Comparison of ENCODE assay signal across 8 cellular contexts in genomic region chrX:63350979-63351616, GRCh38. TPM values are rescaled to one million over a fixed set of nuclear protein-coding genes. Genes with fewer than 3 reads are reported as not detected.
DNase-seq lines count a peak whose midpoint lies in the region; ATAC-seq and TF ChIP-seq lines count a peak whose summit lies in the region.

Gene SPIN4, minus strand, starts transcription at chrX:63351332. Its CDS starts 513 bp downstream, at chrX:63350819.

- no peaks in the 10 kb centered on the region for H3K27me3 ChIP-seq in lower lobe of right lung (ENCODE audit: low read depth)

- H3K4me3 Mint-ChIP-seq in CD14-positive monocyte: peak within 1 kb of the TSS; percentile 91 to 95
- H3K4me3 Mint-ChIP-seq in activated CD4-positive, alpha-beta memory T cell treated with anti-CD3 and anti-CD28 coated beads for 36 hours: peak within 1 kb of the TSS; percentile 86

- CTCF ChIA-PET in activated CD4-positive, alpha-beta memory T cell treated with anti-CD3 and anti-CD28 coated beads for 36 hours (lab: Charles Lee): no interaction called here

- peaks cover 0 to 12% (median 3%) of the 10 kb centered on the region in 7 donors for H3K9me3 Mint-ChIP-seq in CD14-positive monocyte
- H3K9me3 Mint-ChIP-seq in activated CD4-positive, alpha-beta memory T cell treated with anti-CD3 and anti-CD28 coated beads for 36 hours: no peaks in the 10 kb centered on the region

- peaks cover 0 to 4% (median 0%) of the 10 kb centered on the region in 3 donors for H3K27me3 Mint-ChIP-seq in CD14-positive monocyte (ENCODE audit: low read depth in 3 of 3)
- no peaks in the 10 kb centered on the region for H3K27me3 Mint-ChIP-seq in activated CD4-positive, alpha-beta memory T cell treated with anti-CD3 and anti-CD28 coated beads for 36 hours

- TF ChIP-seq CTCF in CD14-positive monocyte (IDR thresholded peaks at IDR 0.05): no peak
- TF ChIP-seq CTCF in lower lobe of right lung (IDR thresholded peaks at IDR 0.05): no peak

- H3K36me3 Mint-ChIP-seq in CD14-positive monocyte: no peaks in the 10 kb centered on the region
- no peaks in the 10 kb centered on the region for H3K36me3 Mint-ChIP-seq in activated CD4-positive, alpha-beta memory T cell treated with anti-CD3 and anti-CD28 coated beads for 36 hours

- peaks cover 16% of the 10 kb centered on the region for H3K4me1 Mint-ChIP-seq in CD14-positive monocyte
- peaks cover 10% of the 10 kb centered on the region for H3K4me1 Mint-ChIP-seq in activated CD4-positive, alpha-beta memory T cell treated with anti-CD3 and anti-CD28 coated beads for 36 hours (ENCODE audit: low read depth)

- peak within 1 kb of the TSS; percentile 82 to 92 (median 86) for H3K27ac Mint-ChIP-seq in CD14-positive monocyte
- H3K27ac Mint-ChIP-seq in activated CD4-positive, alpha-beta memory T cell treated with anti-CD3 and anti-CD28 coated beads for 36 hours: peak within 1 kb of the TSS; percentile 23

- no peaks in the 10 kb centered on the region for H3K9me3 ChIP-seq in lower lobe of right lung

- intact Hi-C loops in CD14-positive monocyte (cut with micrococcal nuclease): no loop called here
- intact Hi-C loops in activated CD4-positive, alpha-beta memory T cell treated with anti-CD3 and anti-CD28 coated beads for 36 hours (cut with micrococcal nuclease): loop anchor here (1.0 to 10.0 kb wide), 2 partner anchors 209 to 404 kb away; a partner anchor contains a TSS
- intact Hi-C loops in lower lobe of right lung (cut with DNase I): no loop called here

- peak within 1 kb of the TSS; percentile 78 for H3K27ac ChIP-seq in lower lobe of right lung

- H3K36me3 ChIP-seq in lower lobe of right lung: no peaks in the 10 kb centered on the region

- peaks cover 10% of the 10 kb centered on the region for H3K4me1 ChIP-seq in lower lobe of right lung

- DNase-seq in CD14-positive monocyte (ENCODE audit: low spot score): peak; percentile 64
- DNase-seq in NCI-H748 treated with DMSO at 0.1 percent for 48 hours (lab: John Stamatoyannopoulos, UW): peak; percentile 82
- peak; percentile 79 for DNase-seq in activated CD4-positive, alpha-beta memory T cell treated with anti-CD3 and anti-CD28 coated beads for 36 hours
- peak; percentile 89 for DNase-seq in ecto neural progenitor cell (ENCODE audit: low spot score)
- peak; percentile 91 for DNase-seq in lower lobe of right lung
- peak; percentile 10 to 74 (median 36) for DNase-seq in stimulated activated CD4-positive, alpha-beta T cell treated with anti-CD3 and anti-CD28 coated beads, TNF-alpha, amount 100 ng/mL, for 24 hours (ENCODE audit: low read depth in 3 of 3)

- POLR2A ChIA-PET in activated CD4-positive, alpha-beta memory T cell treated with anti-CD3 and anti-CD28 coated beads for 36 hours (lab: Charles Lee): no interaction called here

- H3K4me3 ChIP-seq in lower lobe of right lung: peak within 1 kb of the TSS; percentile 68

- ATAC-seq in GM19351 (IDR thresholded peaks at IDR 0.05; ENCODE audit: unreplicated experiment): peak; percentile 88
- ATAC-seq in HG03520 (IDR thresholded peaks at IDR 0.05; ENCODE audit: unreplicated experiment): peak; percentile 93
- peak; percentile 99 to 100 for ATAC-seq in lower lobe of right lung

RNA-seq across cellular contexts. Expression of gene SPIN4, which starts in this region (rescaled TPM):
- 1 to 10 TPM in 1 of 2 donors, under 1 TPM in 1; 0.93 to 1.5 TPM for polyA plus RNA-seq in CD14-positive monocyte
- 1 to 10 TPM; 4.4 to 4.5 TPM for total RNA-seq in activated CD4-positive, alpha-beta memory T cell treated with anti-CD3 and anti-CD28 coated beads for 36 hours
- total RNA-seq in lower lobe of right lung: 8.1 TPM

Comparison
In these comparisons a context has a peak if more than half of its experiments do, and no peak if none do; other contexts are left out.
1. Peak in every context shown above with its lines: DNase-seq, ATAC-seq, H3K4me3 ChIP-seq and H3K27ac ChIP-seq.
2. DNase-seq: peak in every context shown above with its lines; median percentile 91 in lower lobe of right lung; 89 in ecto neural progenitor cell; 82 in NCI-H748 treated with DMSO at 0.1 percent for 48 hours; 79 in activated CD4-positive, alpha-beta memory T cell treated with anti-CD3 and anti-CD28 coated beads for 36 hours; 64 in CD14-positive monocyte; 36 in stimulated activated CD4-positive, alpha-beta T cell treated with anti-CD3 and anti-CD28 coated beads, TNF-alpha, amount 100 ng/mL, for 24 hours.